1 cellular context compared by ENCODE assay signal in genomic region chr7:149125864-149126661, GRCh38.
TF ChIP-seq lines count a peak whose summit lies in the region.

TSS of gene ZNF425 (minus strand) at chr7:149126324. CDS start at chr7:149126213, 111 bp downstream.

TF ChIP-seq in HepG2, 621 proteins besides CTCF, POLR2A, EP300 and RAD21 (continued from another document and continues in another):
- TF ChIP-seq ZNF710 (CRISPR knock-in tag; IDR thresholded peaks at IDR 0.05; ENCODE audit: borderline replicate concordance) (peak; percentile 87; the same call in 1 of the 2 replicates), JDP2 (CRISPR knock-in tag; IDR thresholded peaks at IDR 0.05; ENCODE audit: borderline replicate concordance) (peak; percentile 19; the same call in 1 of the 2 replicates), ZNF496 (CRISPR knock-in tag; IDR thresholded peaks at IDR 0.05; ENCODE audit: insufficient replicate concordance) (no peak), ATF6 (CRISPR knock-in tag; conservative IDR thresholded peaks at IDR 0.05) (no peak), ZMAT5 (CRISPR knock-in tag; IDR thresholded peaks at IDR 0.05; ENCODE audit: borderline replicate concordance, low read depth) (no peak), AKNA (CRISPR knock-in tag; IDR thresholded peaks at IDR 0.05; ENCODE audit: borderline replicate concordance) (0 out of 2 replicates have a peak, but pooled peaks have one; percentile 9), ZXDC (CRISPR knock-in tag; IDR thresholded peaks at IDR 0.05) (peak; percentile 76), TBP (CRISPR knock-in tag; IDR thresholded peaks at IDR 0.05) (0 out of 2 replicates have a peak, but pooled peaks have one; percentile 68), MXD3 (CRISPR knock-in tag; IDR thresholded peaks at IDR 0.05) (peak; percentile 74), RFXANK (CRISPR knock-in tag; IDR thresholded peaks at IDR 0.05) (no peak; the same call in 1 of the 2 replicates), KDM4B (CRISPR knock-in tag; IDR thresholded peaks at IDR 0.05) (0 out of 2 replicates have a peak, but pooled peaks have one; percentile 91), ZNF747 (CRISPR knock-in tag; IDR thresholded peaks at IDR 0.05; ENCODE audit: borderline replicate concordance) (peak; percentile 92), ZNF550 (CRISPR knock-in tag; IDR thresholded peaks at IDR 0.05; ENCODE audit: borderline replicate concordance) (no peak; the same call in 1 of the 2 replicates), ARNT (IDR thresholded peaks at IDR 0.05) (no peak), RORA (CRISPR knock-in tag; IDR thresholded peaks at IDR 0.05) (no peak), ATM (IDR thresholded peaks at IDR 0.05; ENCODE audit: borderline replicate concordance) (no peak), DNMT1 (CRISPR knock-in tag; IDR thresholded peaks at IDR 0.05) (no peak), GRHL1 (CRISPR knock-in tag; conservative IDR thresholded peaks at IDR 0.05) (no peak), RBFOX2 (IDR thresholded peaks at IDR 0.05; ENCODE audit: low read depth, low read length) (peak; percentile 97), HIVEP1 (CRISPR knock-in tag; IDR thresholded peaks at IDR 0.05) (no peak; the same call in 1 of the 2 replicates), ZNF138 (CRISPR knock-in tag; IDR thresholded peaks at IDR 0.05; ENCODE audit: low read depth) (peak; percentile 73; the same call in 1 of the 2 replicates), ONECUT2 (CRISPR knock-in tag; IDR thresholded peaks at IDR 0.05) (no peak), ZSCAN9 (CRISPR knock-in tag; IDR thresholded peaks at IDR 0.05; ENCODE audit: borderline replicate concordance) (no peak; the same call in none of the 2 replicates), ZMAT3 (CRISPR knock-in tag; conservative IDR thresholded peaks at IDR 0.05) (peak; percentile 92), ZBTB1 (CRISPR knock-in tag; IDR thresholded peaks at IDR 0.05; ENCODE audit: borderline replicate concordance) (no peak), DMTF1 (CRISPR knock-in tag; IDR thresholded peaks at IDR 0.05) (0 out of 2 replicates have a peak, but pooled peaks have one; percentile 33), CREB3 (CRISPR knock-in tag; IDR thresholded peaks at IDR 0.05) (no peak), RAD51 (IDR thresholded peaks at IDR 0.05; ENCODE audit: borderline replicate concordance) (no peak), ZNF547 (CRISPR knock-in tag; IDR thresholded peaks at IDR 0.05) (peak; percentile 84), ZNF414 (CRISPR knock-in tag; IDR thresholded peaks at IDR 0.05) (peak; percentile 88), RBM22 (optimal IDR thresholded peaks at IDR 0.05; ENCODE audit: low read length) (peak; percentile 40), ZNF639 (CRISPR knock-in tag; conservative IDR thresholded peaks at IDR 0.05) (0 out of 2 replicates have a peak, but pooled peaks have one; percentile 64), MIER2 (CRISPR knock-in tag; IDR thresholded peaks at IDR 0.05) (peak; percentile 49; the same call in 1 of the 2 replicates), ARNT2 (CRISPR knock-in tag; IDR thresholded peaks at IDR 0.05; ENCODE audit: low read depth) (peak; percentile 88; the same call in 1 of the 2 replicates), ZNF264 (CRISPR knock-in tag; IDR thresholded peaks at IDR 0.05) (peak; percentile 76; the same call in 1 of the 2 replicates), SALL1 (CRISPR knock-in tag; IDR thresholded peaks at IDR 0.05) (peak; percentile 88), ZNF121 (CRISPR knock-in tag; IDR thresholded peaks at IDR 0.05) (peak; percentile 67; the same call in 1 of the 2 replicates)
